8 cellular contexts compared by ENCODE assay signal in the genomic region with DNA sequence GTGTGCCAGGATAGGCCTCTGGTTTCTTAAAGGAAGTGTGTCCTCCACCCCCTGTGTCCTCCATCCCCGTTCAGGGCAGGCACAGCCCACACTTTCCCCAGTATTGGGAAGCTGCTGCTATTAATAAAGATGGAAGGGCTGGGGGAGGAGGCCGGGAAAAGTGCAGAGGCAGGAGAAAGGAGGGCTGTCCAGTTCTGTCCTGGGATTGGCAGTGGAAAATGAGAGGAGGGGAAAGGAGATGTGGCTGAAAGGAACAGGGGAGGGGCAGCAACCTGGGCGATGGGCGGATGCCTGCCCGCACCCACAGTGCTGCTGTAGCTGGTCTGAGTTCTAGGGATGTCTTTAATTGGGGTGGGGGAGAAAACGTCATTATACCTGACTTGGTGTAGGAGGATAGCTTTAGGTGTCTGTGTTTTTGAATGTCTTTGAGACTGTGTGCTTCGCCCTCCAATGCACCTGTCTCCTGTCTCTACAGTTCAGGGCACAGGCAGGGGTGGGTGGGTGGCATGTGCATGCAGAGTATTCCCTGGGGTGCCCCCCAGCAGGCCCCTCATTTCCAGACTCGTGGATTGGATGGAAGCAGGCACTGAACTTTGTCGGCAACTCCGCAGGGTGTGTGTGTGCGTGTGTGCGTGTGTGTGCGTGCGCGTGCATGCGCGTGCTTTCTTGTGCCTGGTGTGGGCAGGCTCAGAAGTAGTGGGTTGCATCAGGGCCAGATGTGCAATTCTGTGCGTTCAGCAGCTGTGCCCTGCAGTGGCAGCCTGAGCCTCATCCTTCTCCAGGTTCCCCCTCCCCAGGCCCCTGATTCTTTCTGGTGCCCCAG. TPM values are rescaled to one million over a fixed set of nuclear protein-coding genes. Genes with fewer than 3 reads are reported as not detected.
DNase-seq lines count a peak whose midpoint lies in the region; ATAC-seq and TF ChIP-seq lines count a peak whose summit lies in the region.

No MANE protein-coding gene starts in this region.

- H3K27ac ChIP-seq in HUES48 (ENCODE audit: low read depth, low read length) (peak overlapping the region; percentile 98), coronary artery (peak overlapping the region; percentile 93 to 100)

- peaks cover 41% of the 10 kb centered on the region for H3K4me1 ChIP-seq in HUES48 (ENCODE audit: control insufficient read depth, insufficient read depth, low read length)

- peak overlapping the region; percentile 69 for H3K4me3 ChIP-seq in HUES48 (ENCODE audit: low read depth, low read length)
- peak overlapping the region; percentile 77 for H3K4me3 ChIP-seq in coronary artery

- peak; percentile 21 for DNase-seq in T-helper 9 cell
- peak; percentile 88 for DNase-seq in coronary artery (ENCODE audit: low spot score)
- peak; percentile 40 to 67 for DNase-seq in lung microvascular endothelial cell (ENCODE audit: low read depth in 2 of 2)
- peak; percentile 62 for DNase-seq in stimulated activated naive CD8-positive, alpha-beta T cell treated with anti-CD3 and anti-CD28 coated beads, Interleukin-15, Interleukin-2, amounts not matched to agents 100 U/mL and 50 U/mL, for 24 hours
- DNase-seq in HCEC 1CT = no peak

- no peak for ATAC-seq in stimulated activated naive CD8-positive, alpha-beta T cell treated with anti-CD3 and anti-CD28 coated beads, Interleukin-15, Interleukin-2, amounts not matched to agents 100 U/mL and 50 U/mL, for 24 hours
- no peak for ATAC-seq in HG03442 (IDR thresholded peaks at IDR 0.05; ENCODE audit: unreplicated experiment)
- ATAC-seq in GM18867 (IDR thresholded peaks at IDR 0.05; ENCODE audit: unreplicated experiment) = no peak

- H3K27me3 ChIP-seq in HUES48 (ENCODE audit: control insufficient read depth, insufficient read depth, low read length) = no peaks in the 10 kb centered on the region

- no peak overlapping the region for H3K9ac ChIP-seq in HUES48 (ENCODE audit: low read depth, low read length)

- no peaks in the 10 kb centered on the region for H3K36me3 ChIP-seq in HUES48 (ENCODE audit: control insufficient read depth, insufficient read depth, low read length)

- TF ChIP-seq CTCF in coronary artery (IDR thresholded peaks at IDR 0.05) = no peak

- H3K9me3 ChIP-seq in HUES48 (ENCODE audit: control insufficient read depth, insufficient read depth, low read length) = no peaks in the 10 kb centered on the region

RNA-seq across cellular contexts. Expression of a gene that starts 2.5 kb away (rescaled TPM):
- 42.7 and 67.5 TPM in 2 replicates for total RNA-seq in lung microvascular endothelial cell
